8 cellular contexts compared by ENCODE assay signal in genomic region chr2:144510206-144510991, GRCh38. TPM values are rescaled to one million over a fixed set of nuclear protein-coding genes. Genes with fewer than 3 reads are reported as not detected.
DNase-seq lines count a peak whose midpoint lies in the region; ATAC-seq and TF ChIP-seq lines count a peak whose summit lies in the region.

No MANE protein-coding gene starts in this region.

- H3K27me3 ChIP-seq in adipocyte (replicated peaks; ENCODE audit: control insufficient read depth, insufficient read depth, low read length): no peaks in the 10 kb centered on the region

- TF ChIP-seq CTCF in progenitor cell of endocrine pancreas (IDR thresholded peaks at IDR 0.05; ENCODE audit: unreplicated experiment): no peak

- H3K9me3 ChIP-seq in adipocyte (ENCODE audit: control insufficient read depth, low read length) (no peaks in the 10 kb centered on the region), iPS-18c (ENCODE audit: control insufficient read depth, insufficient read depth, low read length) (no peaks in the 10 kb centered on the region)

- peaks cover 29% of the 10 kb centered on the region for H3K4me1 Mint-ChIP-seq in progenitor cell of endocrine pancreas (ENCODE audit: low read depth)

- H3K27ac Mint-ChIP-seq in progenitor cell of endocrine pancreas: no peak overlapping the region

- H3K36me3 ChIP-seq in adipocyte (ENCODE audit: control insufficient read depth, insufficient read depth, low read length, severe bottlenecking): peaks cover 4% of the 10 kb centered on the region

- peak overlapping the region; percentile 99 for H3K9ac ChIP-seq in adipocyte (ENCODE audit: low read length)

- ATAC-seq in GM19463 (IDR thresholded peaks at IDR 0.05; ENCODE audit: unreplicated experiment) (peak; percentile 80), HG03558 (IDR thresholded peaks at IDR 0.05; ENCODE audit: extremely low read depth, unreplicated experiment) (peak; percentile 40)

- H3K4me3 ChIP-seq in adipocyte (ENCODE audit: low read length): peak overlapping the region; percentile 86
- H3K4me3 ChIP-seq in iPS-18c (ENCODE audit: insufficient read depth, low read depth, low read length): peak overlapping the region; percentile 25

- H3K9me3 Mint-ChIP-seq in progenitor cell of endocrine pancreas (ENCODE audit: low read depth): no peaks in the 10 kb centered on the region

- peaks cover 89% of the 10 kb centered on the region for H3K27me3 Mint-ChIP-seq in progenitor cell of endocrine pancreas

- H3K4me1 ChIP-seq in adipocyte (ENCODE audit: control insufficient read depth, insufficient read depth, low read length): peaks cover 92% of the 10 kb centered on the region

- in situ Hi-C loops in G401 (cut with HindIII; ENCODE audit: low sequenced_read_pairs): no loop called here

- H3K4me3 Mint-ChIP-seq in progenitor cell of endocrine pancreas (ENCODE audit: low read depth): no peak overlapping the region

- peak; percentile 85 for DNase-seq in COLO829 (ENCODE audit: low spot score)
- no peak for DNase-seq in adipocyte (ENCODE audit: low read depth)
- DNase-seq in stimulated activated CD8-positive, alpha-beta memory T cell treated with anti-CD3 and anti-CD28 coated beads, Interleukin-4, amount 100 ng/mL, for 48 hours: peak; percentile 47
- no peak for DNase-seq in progenitor cell of endocrine pancreas (ENCODE audit: low spot score, unreplicated experiment)
- no peak for DNase-seq in G401 (ENCODE audit: low spot score)

- no peaks in the 10 kb centered on the region for H3K36me3 Mint-ChIP-seq in progenitor cell of endocrine pancreas (ENCODE audit: insufficient read depth)

RNA-seq across cellular contexts. Expression of gene ZEB2, which starts 9.5 kb away (rescaled TPM):
- 0.07 and 0.49 TPM in 2 replicates for total RNA-seq in progenitor cell of endocrine pancreas
- total RNA-seq in G401 (2014; rRNA removed; shearing (Covaris generic)): not detected in 2 replicates

Comparison
In these comparisons a context has a peak if more than half of its experiments do, and no peak if none do; other contexts are left out.
1. DNase-seq: peak in COLO829 (single experiment) and stimulated activated CD8-positive, alpha-beta memory T cell treated with anti-CD3 and anti-CD28 coated beads, Interleukin-4, amount 100 ng/mL, for 48 hours (single experiment); none in adipocyte (single experiment), progenitor cell of endocrine pancreas (single experiment) and G401 (single experiment).